ENCODE assay signal across 18 cellular contexts in the genomic region with DNA sequence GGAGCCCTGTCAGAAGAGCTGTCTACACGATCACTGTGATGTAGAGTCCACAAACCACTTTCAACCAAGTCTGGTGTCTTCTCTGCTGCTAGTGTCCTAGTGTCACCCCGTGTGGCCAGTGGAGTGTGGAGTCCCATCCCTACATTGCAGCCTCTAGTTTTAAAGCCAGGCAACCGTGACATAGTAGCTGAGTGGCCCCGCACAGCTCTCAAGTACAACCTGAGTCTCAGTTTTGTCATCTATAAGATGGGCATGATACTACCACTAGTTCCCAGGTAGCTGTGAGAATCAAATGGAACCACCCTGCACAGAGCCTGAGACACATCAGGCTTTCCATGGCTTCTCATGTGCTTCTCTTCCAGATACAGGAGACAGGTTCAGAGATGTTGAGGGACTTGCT.
"Had no signal": no experiment of that assay in that cellular context is flagged by ENCODE, and none has a peak within 500 bp of the region (broad histone marks: within the 10 kb centered on the region; RNA-seq: fewer than 3 reads in every experiment).

No MANE protein-coding gene starts in this region.

- H3K36me3 ChIP-seq: MG63 had no signal

- H3K9me3 ChIP-seq: MG63, SK-N-SH had no signal

- DNase-seq: activated CD4-positive, alpha-beta T cell treated with anti-CD3 and anti-CD28 coated beads for 4 hours; activated CD4-positive, CD25-positive, alpha-beta regulatory T cell; activated CD8-positive, alpha-beta memory T cell treated with anti-CD3 and anti-CD28 coated beads, Interleukin-2, amount 10 ng/mL, durations not matched to agents 7 days and 5 days; activated gamma-delta T cell treated with Interleukin-2 at 50 U/mL for 16 hours; activated T-cell treated with anti-CD3 and anti-CD28 coated beads, Interleukin-2, amount 50 U/mL, for 4 hours; amygdala; MG63; MV-4-11; NCI-H1417 treated with DMSO at 0.1 percent for 48 hours; NCI-H1694; NCI-H526 treated with DMSO at 0.1 percent for 48 hours; OCI-M1; RPMI8226; SK-N-SH; T-helper 1 cell had no signal

- H3K4me2 ChIP-seq: SK-N-SH had no signal

- H3K27ac ChIP-seq: VCaP had no signal

- H3K27me3 ChIP-seq: MG63 had no signal

- ATAC-seq: activated CD8-positive, alpha-beta memory T cell treated with anti-CD3 and anti-CD28 coated beads, Interleukin-2, amount 10 ng/mL, durations not matched to agents 7 days and 5 days; activated T-cell treated with anti-CD3 and anti-CD28 coated beads, Interleukin-2, amount 50 U/mL, for 4 hours; Panc1; Right ventricle myocardium inferior had no signal

- H3K4me3 ChIP-seq: MG63 had no signal
